ENCODE assay signal across 9 cellular contexts in genomic region chr14:58298477-58298879, GRCh38. TPM values are rescaled to one million over a fixed set of nuclear protein-coding genes. Genes with fewer than 3 reads are reported as not detected.
DNase-seq lines count a peak whose midpoint lies in the region; ATAC-seq, FAIRE-seq and TF ChIP-seq lines count a peak whose summit lies in the region.
"Had no signal": no experiment of that assay in that cellular context is flagged by ENCODE, and none has a peak within 500 bp of the region (broad histone marks: within the 10 kb centered on the region; RNA-seq: fewer than 3 reads in every experiment).

A gene with protein sequence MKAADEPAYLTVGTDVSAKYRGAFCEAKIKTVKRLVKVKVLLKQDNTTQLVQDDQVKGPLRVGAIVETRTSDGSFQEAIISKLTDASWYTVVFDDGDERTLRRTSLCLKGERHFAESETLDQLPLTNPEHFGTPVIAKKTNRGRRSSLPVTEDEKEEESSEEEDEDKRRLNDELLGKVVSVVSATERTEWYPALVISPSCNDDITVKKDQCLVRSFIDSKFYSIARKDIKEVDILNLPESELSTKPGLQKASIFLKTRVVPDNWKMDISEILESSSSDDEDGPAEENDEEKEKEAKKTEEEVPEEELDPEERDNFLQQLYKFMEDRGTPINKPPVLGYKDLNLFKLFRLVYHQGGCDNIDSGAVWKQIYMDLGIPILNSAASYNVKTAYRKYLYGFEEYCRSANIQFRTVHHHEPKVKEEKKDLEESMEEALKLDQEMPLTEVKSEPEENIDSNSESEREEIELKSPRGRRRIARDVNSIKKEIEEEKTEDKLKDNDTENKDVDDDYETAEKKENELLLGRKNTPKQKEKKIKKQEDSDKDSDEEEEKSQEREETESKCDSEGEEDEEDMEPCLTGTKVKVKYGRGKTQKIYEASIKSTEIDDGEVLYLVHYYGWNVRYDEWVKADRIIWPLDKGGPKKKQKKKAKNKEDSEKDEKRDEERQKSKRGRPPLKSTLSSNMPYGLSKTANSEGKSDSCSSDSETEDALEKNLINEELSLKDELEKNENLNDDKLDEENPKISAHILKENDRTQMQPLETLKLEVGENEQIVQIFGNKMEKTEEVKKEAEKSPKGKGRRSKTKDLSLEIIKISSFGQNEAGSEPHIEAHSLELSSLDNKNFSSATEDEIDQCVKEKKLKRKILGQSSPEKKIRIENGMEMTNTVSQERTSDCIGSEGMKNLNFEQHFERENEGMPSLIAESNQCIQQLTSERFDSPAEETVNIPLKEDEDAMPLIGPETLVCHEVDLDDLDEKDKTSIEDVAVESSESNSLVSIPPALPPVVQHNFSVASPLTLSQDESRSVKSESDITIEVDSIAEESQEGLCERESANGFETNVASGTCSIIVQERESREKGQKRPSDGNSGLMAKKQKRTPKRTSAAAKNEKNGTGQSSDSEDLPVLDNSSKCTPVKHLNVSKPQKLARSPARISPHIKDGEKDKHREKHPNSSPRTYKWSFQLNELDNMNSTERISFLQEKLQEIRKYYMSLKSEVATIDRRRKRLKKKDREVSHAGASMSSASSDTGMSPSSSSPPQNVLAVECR (plus strand): TSS chr14:58298555. CDS start chr14:58299855, 1,300 bp downstream.

- no peak for FAIRE-seq in GM19239 (lab: Jason Lieb, UNC)

- H3K27me3 ChIP-seq in duodenal mucosa (ENCODE audit: control insufficient read depth in 1 of 2, insufficient read depth in 2 of 2, low read length in 2 of 2) (no peaks in the 10 kb centered on the region), mucosa of rectum (ENCODE audit: control insufficient read depth in 2 of 2, insufficient read depth in 2 of 2, low read length in 2 of 2) (no peaks in the 10 kb centered on the region)

- H3K4me1 ChIP-seq in duodenal mucosa (ENCODE audit: control insufficient read depth in 1 of 2, insufficient read depth in 2 of 2, low read length in 2 of 2) (peaks cover 8 to 18% of the 10 kb centered on the region in 2 donors), mucosa of rectum (ENCODE audit: control insufficient read depth in 2 of 2, insufficient read depth in 2 of 2, low read length in 2 of 2) (peaks cover 6 to 10% of the 10 kb centered on the region in 2 donors)

- TF ChIP-seq CTCF in activated B cell treated with CpG ODN at 0.5 μM for 24 hours (IDR thresholded peaks at IDR 0.05) = no peak

- CTCF ChIA-PET in activated B cell treated with CpG ODN at 0.5 μM for 24 hours (lab: Charles Lee) = interaction anchor here (0.6 to 1.1 kb wide), 2 partner anchors 40 to 54 kb away, joined by 3 to 7 read pairs; partner anchors contain the start of gene PSMA3

- H3K27me3 Mint-ChIP-seq in activated B cell treated with CpG ODN at 0.5 μM for 24 hours = no peaks in the 10 kb centered on the region
- H3K27me3 Mint-ChIP-seq in stimulated activated memory B cell treated with anti-CD40 and anti-IgM and Interleukin-4, amounts not matched to agents 10 μg/mL and 1 μg/mL and 100 μg/mL, for 72 hours = no peaks in the 10 kb centered on the region

- peaks cover 53% of the 10 kb centered on the region for H3K4me1 Mint-ChIP-seq in activated B cell treated with CpG ODN at 0.5 μM for 24 hours
- peaks cover 45% of the 10 kb centered on the region for H3K4me1 Mint-ChIP-seq in stimulated activated memory B cell treated with anti-CD40 and anti-IgM and Interleukin-4, amounts not matched to agents 10 μg/mL and 1 μg/mL and 100 μg/mL, for 72 hours

- H3K4me3 ChIP-seq in duodenal mucosa (ENCODE audit: low read depth in 1 of 2, low read length in 2 of 2) (peak within 1 kb of the TSS; percentile 97 to 100), mucosa of rectum (ENCODE audit: low read length in 2 of 2) (peak within 1 kb of the TSS; percentile 99 to 100)

- H3K36me3 ChIP-seq in duodenal mucosa (ENCODE audit: control insufficient read depth in 1 of 2, insufficient read depth in 2 of 2, low read length in 2 of 2) (peaks cover 18 to 24% of the 10 kb centered on the region in 2 donors), mucosa of rectum (ENCODE audit: control insufficient read depth in 2 of 2, insufficient read depth in 2 of 2, low read length in 2 of 2) (peaks cover 17 to 28% of the 10 kb centered on the region in 2 donors)

- H3K4me3 Mint-ChIP-seq in activated B cell treated with CpG ODN at 0.5 μM for 24 hours = peak within 1 kb of the TSS; percentile 99
- peak within 1 kb of the TSS; percentile 99 for H3K4me3 Mint-ChIP-seq in stimulated activated memory B cell treated with anti-CD40 and anti-IgM and Interleukin-4, amounts not matched to agents 10 μg/mL and 1 μg/mL and 100 μg/mL, for 72 hours

- ATAC-seq in activated B cell treated with CpG ODN at 0.5 μM for 24 hours (ENCODE audit: low read depth) (no peak), HG03354 (IDR thresholded peaks at IDR 0.05; ENCODE audit: poor library complexity, severe bottlenecking, unreplicated experiment) (no peak)
- no peak for ATAC-seq in stimulated activated memory B cell treated with anti-CD40 and anti-IgM and Interleukin-4, amounts not matched to agents 10 μg/mL and 1 μg/mL and 100 μg/mL, for 72 hours

- H3K36me3 Mint-ChIP-seq in activated B cell treated with CpG ODN at 0.5 μM for 24 hours (ENCODE audit: low read depth) = peaks cover 46% of the 10 kb centered on the region
- H3K36me3 Mint-ChIP-seq in stimulated activated memory B cell treated with anti-CD40 and anti-IgM and Interleukin-4, amounts not matched to agents 10 μg/mL and 1 μg/mL and 100 μg/mL, for 72 hours = peaks cover 16% of the 10 kb centered on the region

- POLR2A ChIA-PET in activated B cell treated with CpG ODN at 0.5 μM for 24 hours (lab: Charles Lee) = interaction anchor here (0.6 to 3.3 kb wide), 24 partner anchors 9 to 1950 kb away, joined by 3 to 56 read pairs (median 6); partner anchors contain the start of genes ACTR10, KIAA0586, NAA30 and PPM1A

- peak within 1 kb of the TSS; percentile 95 to 97 for H3K9ac ChIP-seq in duodenal mucosa (ENCODE audit: low read depth in 1 of 2, low read length in 2 of 2)
- H3K9ac ChIP-seq in mucosa of rectum (ENCODE audit: low read depth in 1 of 2, low read length in 2 of 2) = peak within 1 kb of the TSS; percentile 98

- intact Hi-C loops in activated B cell treated with CpG ODN at 0.5 μM for 24 hours (cut with micrococcal nuclease) = loop anchor here (1.0 to 5.0 kb wide), 6 partner anchors 17 to 1950 kb away; partner anchors contain the start of genes ACTR10, KIAA0586, PPM1A and PSMA3

- H3K27ac ChIP-seq in duodenal mucosa (ENCODE audit: low read depth, low read length) (peak within 1 kb of the TSS; percentile 96), mucosa of rectum (ENCODE audit: low read depth in 2 of 2, low read length in 2 of 2) (peak within 1 kb of the TSS; percentile 97 to 100)

- H3K9me3 Mint-ChIP-seq in activated B cell treated with CpG ODN at 0.5 μM for 24 hours = no peaks in the 10 kb centered on the region
- H3K9me3 Mint-ChIP-seq in stimulated activated memory B cell treated with anti-CD40 and anti-IgM and Interleukin-4, amounts not matched to agents 10 μg/mL and 1 μg/mL and 100 μg/mL, for 72 hours = no peaks in the 10 kb centered on the region
- H3K9me3 Mint-ChIP-seq: T-helper 1 cell treated with Interleukin-12 subunit alpha and Interleukin-12 subunit beta and Interleukin-4 antibody, amounts not matched to agents 30 μg/mL and 1 μg/mL, for 36 hours had no signal

- DNase-seq in GM19239 (ENCODE audit: insufficient read length, low spot score) (peak; percentile 88), activated B cell treated with CpG ODN at 0.5 μM for 24 hours (peak; percentile 68), NCI-H128 (lab: John Stamatoyannopoulos, UW; ENCODE audit: unreplicated experiment) (no peak), NCI-H1092 (lab: John Stamatoyannopoulos, UW) (no peak)

- H3K9me3 ChIP-seq in duodenal mucosa (ENCODE audit: control insufficient read depth in 1 of 2, low read length in 2 of 2) (no peaks in the 10 kb centered on the region), mucosa of rectum (ENCODE audit: control insufficient read depth in 2 of 2, low read length in 2 of 2) (no peaks in the 10 kb centered on the region)

- H3K27ac Mint-ChIP-seq in activated B cell treated with CpG ODN at 0.5 μM for 24 hours = peak within 1 kb of the TSS; percentile 96
- H3K27ac Mint-ChIP-seq in stimulated activated memory B cell treated with anti-CD40 and anti-IgM and Interleukin-4, amounts not matched to agents 10 μg/mL and 1 μg/mL and 100 μg/mL, for 72 hours = no peak within 1 kb of the TSS

RNA-seq across cellular contexts. Expression of the gene that starts here (rescaled TPM):
- total RNA-seq in activated B cell treated with CpG ODN at 0.5 μM for 24 hours = 39.6 and 42.0 TPM in 2 replicates

Comparison
In these comparisons a context has a peak if more than half of its experiments do, and no peak if none do; other contexts are left out.
1. DNase-seq: peak in GM19239 (single experiment) and activated B cell treated with CpG ODN at 0.5 μM for 24 hours (single experiment); none in NCI-H128 (single experiment) and NCI-H1092 (single experiment).